Comparison of ENCODE assay signal across 13 cellular contexts in the genomic region with DNA sequence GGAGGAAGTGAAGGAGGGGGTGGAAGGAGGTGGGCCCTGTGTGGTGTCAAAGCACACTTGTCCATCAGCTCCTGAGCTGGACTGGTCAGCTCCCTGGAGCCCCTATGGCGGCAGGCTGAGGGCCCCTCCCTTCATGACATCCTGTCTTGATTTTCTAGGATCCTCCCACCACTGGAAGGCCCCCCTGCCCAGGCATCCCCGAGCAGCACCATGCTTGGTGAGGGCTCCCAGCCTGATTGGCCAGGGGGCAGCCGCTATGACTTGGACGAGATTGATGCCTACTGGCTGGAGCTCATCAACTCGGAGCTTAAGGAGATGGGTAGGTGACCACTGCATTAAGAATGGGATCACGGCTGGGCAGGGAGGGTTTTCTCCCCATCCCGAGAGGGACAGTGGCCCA.
"Had no signal": no experiment of that assay in that cellular context is flagged by ENCODE, and none has a peak within 500 bp of the region (broad histone marks: within the 10 kb centered on the region; RNA-seq: fewer than 3 reads in every experiment).

No MANE protein-coding gene starts in this region.

- H3K27ac ChIP-seq: esophagus muscularis mucosa, hepatocyte had no signal

- DNase-seq: activated CD4-positive, CD25-positive, alpha-beta regulatory T cell treated with anti-CD3 and anti-CD28 coated beads, Interleukin-2, amount 50 U/mL, for 72 hours; activated CD8-positive, alpha-beta memory T cell treated with anti-CD3 and anti-CD28 coated beads for 24 hours; activated naive CD4-positive, alpha-beta T cell treated with anti-CD3 and anti-CD28 coated beads, Interleukin-2, amount 10 ng/mL, durations not matched to agents 7 days and 5 days; amniotic stem cell; caudate nucleus; islet precursor cell; naive B cell; stimulated activated CD4-positive, alpha-beta T cell treated with anti-CD3 and anti-CD28 coated beads, Interleukin-2, amount 100 ng/mL, for 48 hours; stimulated activated naive CD4-positive, alpha-beta T cell treated with Interleukin-2 at 50 U/mL for 16 hours; trophoblast cell had no signal

- H3K4me3 ChIP-seq: esophagus muscularis mucosa, hepatocyte, right atrium auricular region had no signal

- H3K9me3 Mint-ChIP-seq: activated naive CD4-positive, alpha-beta T cell treated with anti-CD3 and anti-CD28 coated beads, Interleukin-2, amount 10 ng/mL, durations not matched to agents 7 days and 5 days had no signal

- H3K4me3 Mint-ChIP-seq: activated naive CD4-positive, alpha-beta T cell treated with anti-CD3 and anti-CD28 coated beads, Interleukin-2, amount 10 ng/mL, durations not matched to agents 7 days and 5 days had no signal

- H3K9me3 ChIP-seq: esophagus muscularis mucosa, right atrium auricular region had no signal

- H3K27me3 Mint-ChIP-seq: activated naive CD4-positive, alpha-beta T cell treated with anti-CD3 and anti-CD28 coated beads, Interleukin-2, amount 10 ng/mL, durations not matched to agents 7 days and 5 days; naive B cell had no signal

- H3K27me3 ChIP-seq: esophagus muscularis mucosa, hepatocyte, right atrium auricular region had no signal
